8 cellular contexts compared by ENCODE assay signal in the genomic region with DNA sequence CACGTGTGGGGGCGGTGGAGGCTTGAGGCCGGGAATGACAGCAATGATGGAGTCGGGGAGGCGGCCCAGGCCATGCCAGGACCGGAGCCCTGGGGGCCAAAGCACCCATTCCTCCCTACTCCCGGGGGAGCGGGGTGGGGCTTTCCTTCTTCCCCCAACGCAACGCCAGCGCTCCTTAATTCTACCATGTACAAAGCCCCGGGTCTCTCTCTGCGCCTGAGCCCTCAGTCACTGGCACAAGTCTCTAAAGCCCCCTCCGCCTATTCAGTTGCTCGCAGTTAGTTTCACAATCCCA. TPM values are rescaled to one million over a fixed set of nuclear protein-coding genes. Genes with fewer than 3 reads are reported as not detected.
DNase-seq lines count a peak whose midpoint lies in the region; ATAC-seq and TF ChIP-seq lines count a peak whose summit lies in the region.

No MANE protein-coding gene starts in this region.

- no peaks in the 10 kb centered on the region for H3K36me3 ChIP-seq in ACC112 (ENCODE audit: insufficient read depth, low read length)
- no peaks in the 10 kb centered on the region for H3K36me3 ChIP-seq in body of pancreas (replicated peaks in 1 of 2; ENCODE audit: insufficient read depth in 1 of 2, low read depth in 2 of 2)
- H3K36me3 ChIP-seq in mucosa of descending colon (ENCODE audit: low read depth), result no peaks in the 10 kb centered on the region

- H3K4me1 ChIP-seq in ACC112 (ENCODE audit: control insufficient read depth, insufficient read depth, low read length, unreplicated experiment) (peaks cover 19% of the 10 kb centered on the region), body of pancreas (peaks cover 23% of the 10 kb centered on the region), mucosa of descending colon (ENCODE audit: low read depth) (peaks cover 16% of the 10 kb centered on the region)

- H3K9me3 ChIP-seq in body of pancreas (no peaks in the 10 kb centered on the region), mucosa of descending colon (no peaks in the 10 kb centered on the region)

- DNase-seq in body of pancreas (no peak), mucosa of descending colon (no peak), ecto neural progenitor cell (ENCODE audit: low spot score) (no peak), KG1 (lab: John Stamatoyannopoulos, UW) (no peak), GF-D8 (lab: John Stamatoyannopoulos, UW) (no peak), NCI-H446 (lab: John Stamatoyannopoulos, UW) (no peak)

- H3K4me3 ChIP-seq in ACC112 (ENCODE audit: low read depth, low read length) (peak overlapping the region; percentile 80), body of pancreas (peak overlapping the region in 1 of 2 donors; percentile 19), mucosa of descending colon (peak overlapping the region; percentile 10)

- 50 to 80% methylated on average over 9 to 15 of the region's 15 CpGs for WGBS in body of pancreas, 2 donors

- H3K27me3 ChIP-seq in ACC112 (ENCODE audit: insufficient read depth, low read length) (no peaks in the 10 kb centered on the region), body of pancreas (no peaks in the 10 kb centered on the region)

- TF ChIP-seq POLR2A in body of pancreas (IDR thresholded peaks at IDR 0.05), result no peak

- TF ChIP-seq CTCF in body of pancreas (IDR thresholded peaks at IDR 0.05), result no peak
- no peak for TF ChIP-seq CTCF in mucosa of descending colon (IDR thresholded peaks at IDR 0.05)

- peak overlapping the region; percentile 8 for H2AFZ ChIP-seq in ACC112 (ENCODE audit: low read length, unreplicated experiment)

- peaks cover 14% of the 10 kb centered on the region for H3K79me2 ChIP-seq in ACC112 (ENCODE audit: control insufficient read depth, insufficient read depth, low read length, unreplicated experiment)

- peak overlapping the region; percentile 97 for H3K27ac ChIP-seq in ACC112 (ENCODE audit: low read depth, low read length)
- peak overlapping the region; percentile 76 to 90 (median 83) for H3K27ac ChIP-seq in body of pancreas

- ATAC-seq in HG03025 (IDR thresholded peaks at IDR 0.05; ENCODE audit: low FRiP score, unreplicated experiment) (peak; percentile 3), body of pancreas (no peak), mucosa of descending colon (no peak)

- intact Hi-C loops in body of pancreas (cut with DNase I), result no loop called here
- intact Hi-C loops in mucosa of descending colon (cut with DNase I, micrococcal nuclease), result no loop called here

RNA-seq across cellular contexts. Expression of gene RNF227, which starts 0.2 kb away (rescaled TPM):
- 1 to 10 TPM; 2.9 to 3.0 TPM for total RNA-seq in body of pancreas
- total RNA-seq in mucosa of descending colon, result 1 to 10 TPM; 1.4 to 3.0 (median 2.4) TPM

RNA-seq across cellular contexts. Expression of gene KCNAB3, which starts 13.3 kb away (rescaled TPM):
- total RNA-seq in body of pancreas, result 1 to 10 TPM; 1.3 to 1.6 TPM
- total RNA-seq in mucosa of descending colon, result 1 to 10 TPM; 3.3 to 5.5 (median 3.9) TPM

RNA-seq across cellular contexts. Expression of gene TRAPPC1, which starts 15.4 kb away (rescaled TPM):
- total RNA-seq in body of pancreas (10 to 100 TPM; 10.5 to 40.0 TPM), mucosa of descending colon (100 to 1,000 TPM in 2 of 3 donors, 10 to 100 TPM in 1; 86.2 to 116 (median 114) TPM)

RNA-seq across cellular contexts. Expression of gene CNTROB, which starts 15.7 kb away (rescaled TPM):
- 10 to 100 TPM; 14.0 to 27.0 TPM for total RNA-seq in body of pancreas
- 10 to 100 TPM; 23.7 to 34.5 (median 31.4) TPM for total RNA-seq in mucosa of descending colon

RNA-seq across cellular contexts. Expression of gene CHD3, which starts 27.7 kb away (rescaled TPM):
- total RNA-seq in body of pancreas (10 to 100 TPM; 53.7 to 69.9 TPM), mucosa of descending colon (100 to 1,000 TPM in 1 of 3 donors, 10 to 100 TPM in 2; 52.7 to 151 (median 56.5) TPM)
